Comparison of ENCODE assay signal across 25 cellular contexts in the genomic region with DNA sequence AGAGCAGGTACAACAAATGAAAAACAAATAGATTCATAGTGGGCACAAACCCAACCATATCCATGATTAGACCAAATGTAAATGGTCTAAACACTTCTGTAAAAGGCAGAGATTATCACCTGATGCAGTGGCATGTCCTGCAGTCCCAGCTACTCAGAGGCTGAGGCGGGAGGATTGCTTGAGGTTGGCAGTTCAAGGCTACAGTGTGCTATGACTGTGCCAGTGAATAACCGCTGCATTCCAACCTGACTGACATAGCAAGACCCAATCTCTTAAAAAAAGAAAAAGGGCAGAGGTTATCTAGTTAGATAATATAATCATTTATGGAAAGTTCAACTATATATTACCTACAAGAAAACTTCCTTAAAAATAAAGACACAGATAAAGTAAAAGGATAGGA. TPM values are rescaled to one million over a fixed set of nuclear protein-coding genes. Genes with fewer than 3 reads are reported as not detected.
DNase-seq lines count a peak whose midpoint lies in the region; ATAC-seq and TF ChIP-seq lines count a peak whose summit lies in the region.
"Had no signal": no experiment of that assay in that cellular context is flagged by ENCODE, and none has a peak within 500 bp of the region (broad histone marks: within the 10 kb centered on the region; RNA-seq: fewer than 3 reads in every experiment).

No MANE protein-coding gene starts in this region.

- DNase-seq in NCI-H226, result peak; percentile 49
- DNase-seq in endothelial cell (ENCODE audit: low spot score), result no peak
- no peak for DNase-seq in mucosa of descending colon
- no peak for DNase-seq in endodermal cell
- DNase-seq in activated T-cell treated with anti-CD3 and anti-CD28 coated beads, Interleukin-2, amount 50 U/mL, for 1 hour, result no peak
- DNase-seq: BE2C; C1 segment of cervical spinal cord; CD4-positive, alpha-beta memory T cell; CD4-positive, CD25-positive, alpha-beta regulatory T cell; CD8-positive, alpha-beta memory T cell; COR-L47; DMS 273 treated with DMSO at 0.1 percent for 48 hours; DMS153; DMS53; DMS79; DND-41; EL; GDM1 had no signal

- no peak overlapping the region for H3K27ac ChIP-seq in endodermal cell (ENCODE audit: low read depth, low read length)
- H3K27ac ChIP-seq: 22Rv1, A549, BLaER1 had no signal

- H3K27me3 ChIP-seq in endodermal cell (ENCODE audit: control insufficient read depth, insufficient read depth, low read length, poor library complexity, severe bottlenecking), result no peaks in the 10 kb centered on the region
- H3K27me3 ChIP-seq: BE2C, BLaER1 had no signal

- ATAC-seq in mucosa of descending colon, result peak; percentile 48
- ATAC-seq: A549, GM12878 had no signal

- no peaks in the 10 kb centered on the region for H3K36me3 Mint-ChIP-seq in endothelial cell (ENCODE audit: low read depth, unreplicated experiment)
- no peaks in the 10 kb centered on the region for H3K36me3 Mint-ChIP-seq in endodermal cell (ENCODE audit: low read depth)
- H3K36me3 Mint-ChIP-seq: CD14-positive monocyte; CD4-positive, alpha-beta memory T cell; CD4-positive, CD25-positive, alpha-beta regulatory T cell had no signal

- no peaks in the 10 kb centered on the region for H3K9me3 ChIP-seq in mucosa of descending colon
- H3K9me3 ChIP-seq in endodermal cell (ENCODE audit: control insufficient read depth, low read length), result peaks cover 20% of the 10 kb centered on the region
- H3K9me3 ChIP-seq: BE2C had no signal

- peaks cover 2% of the 10 kb centered on the region for H3K27me3 Mint-ChIP-seq in endothelial cell (ENCODE audit: unreplicated experiment)
- H3K27me3 Mint-ChIP-seq in endodermal cell (ENCODE audit: insufficient read depth), result peaks cover 1% of the 10 kb centered on the region

- H3K36me3 ChIP-seq in mucosa of descending colon (ENCODE audit: low read depth), result no peaks in the 10 kb centered on the region
- no peaks in the 10 kb centered on the region for H3K36me3 ChIP-seq in endodermal cell (ENCODE audit: control insufficient read depth, insufficient read depth, low read length)
- H3K36me3 ChIP-seq: BE2C, BLaER1 had no signal

- TF ChIP-seq CTCF in endothelial cell (IDR thresholded peaks at IDR 0.05; ENCODE audit: unreplicated experiment) (no peak), mucosa of descending colon (IDR thresholded peaks at IDR 0.05) (no peak), endodermal cell (conservative IDR thresholded peaks at IDR 0.05) (no peak)

- H3K9me3 Mint-ChIP-seq in endothelial cell (ENCODE audit: unreplicated experiment) (no peaks in the 10 kb centered on the region), endodermal cell (peaks cover 26% of the 10 kb centered on the region)

- H3K4me1 Mint-ChIP-seq in endothelial cell (ENCODE audit: unreplicated experiment) (no peaks in the 10 kb centered on the region), endodermal cell (no peaks in the 10 kb centered on the region)
- H3K4me1 Mint-ChIP-seq: CD14-positive monocyte; CD4-positive, alpha-beta memory T cell; CD4-positive, CD25-positive, alpha-beta regulatory T cell; CD8-positive, alpha-beta memory T cell had no signal

- H3K27ac Mint-ChIP-seq in endothelial cell (ENCODE audit: unreplicated experiment), result peak overlapping the region; percentile 21
- H3K27ac Mint-ChIP-seq in endodermal cell, result no peak overlapping the region
- H3K27ac Mint-ChIP-seq: CD14-positive monocyte; CD4-positive, alpha-beta memory T cell; CD4-positive, CD25-positive, alpha-beta regulatory T cell had no signal

- H3K4me3 Mint-ChIP-seq in endothelial cell (ENCODE audit: unreplicated experiment) (no peak overlapping the region), endodermal cell (no peak overlapping the region)
- H3K4me3 Mint-ChIP-seq: CD14-positive monocyte; CD4-positive, alpha-beta memory T cell; CD4-positive, CD25-positive, alpha-beta regulatory T cell; CD8-positive, alpha-beta memory T cell had no signal

- H3K9ac ChIP-seq in endodermal cell (ENCODE audit: extremely low read depth, low read length, poor library complexity, severe bottlenecking), result no peak overlapping the region
- H3K9ac ChIP-seq: BLaER1 had no signal

- 92% methylated on average over 2 of the region's 2 CpGs; no CpG with 5 or more reads in 1 of the 2 experiments for WGBS in endodermal cell (ENCODE audit: insufficient coverage in 1 of 2, insufficient read length in 1 of 2), 2 experiments

- intact Hi-C loops in mucosa of descending colon (cut with DNase I, micrococcal nuclease), result no loop called here

- H3K4me3 ChIP-seq in mucosa of descending colon, result no peak overlapping the region
- no peak overlapping the region for H3K4me3 ChIP-seq in endodermal cell (ENCODE audit: low read length)
- H3K4me3 ChIP-seq: A549, BLaER1, GM12878 had no signal

- H3K4me1 ChIP-seq in mucosa of descending colon (ENCODE audit: low read depth) (no peaks in the 10 kb centered on the region), endodermal cell (ENCODE audit: control insufficient read depth, insufficient read depth, low read length) (no peaks in the 10 kb centered on the region)
- H3K4me1 ChIP-seq: BE2C, BLaER1 had no signal

RNA-seq across cellular contexts. Expression of a gene that starts 21.3 kb away (rescaled TPM):
- total RNA-seq in endothelial cell (ENCODE audit: unreplicated experiment) (not detected), mucosa of descending colon (100 to 1,000 TPM in 1 of 3 donors, 10 to 100 TPM in 2; 28.1 to 101 (median 64.1) TPM), endodermal cell (under 1 TPM; 0.18 to 0.24 TPM)
- polyA plus RNA-seq in endodermal cell (2013, experiment 1 of 2), result not detected
- polyA plus RNA-seq in endodermal cell (2013, experiment 2 of 2), result not detected
- total RNA-seq: Daoy, G401, GM12878 had no signal
- polyA plus RNA-seq: CD14-positive monocyte had no signal

Comparison
In these comparisons a context has a peak if more than half of its experiments do, and no peak if none do; other contexts are left out.
1. RNA of a gene that starts 21.3 kb away (total RNA-seq): 28.1 to 101 TPM in mucosa of descending colon; 0.18 to 0.24 TPM in endodermal cell and not detected in endothelial cell (single experiment); every median in the first group is over 10 times any median in the second.